Comparison of ENCODE assay signal across 21 cellular contexts in the genomic region with DNA sequence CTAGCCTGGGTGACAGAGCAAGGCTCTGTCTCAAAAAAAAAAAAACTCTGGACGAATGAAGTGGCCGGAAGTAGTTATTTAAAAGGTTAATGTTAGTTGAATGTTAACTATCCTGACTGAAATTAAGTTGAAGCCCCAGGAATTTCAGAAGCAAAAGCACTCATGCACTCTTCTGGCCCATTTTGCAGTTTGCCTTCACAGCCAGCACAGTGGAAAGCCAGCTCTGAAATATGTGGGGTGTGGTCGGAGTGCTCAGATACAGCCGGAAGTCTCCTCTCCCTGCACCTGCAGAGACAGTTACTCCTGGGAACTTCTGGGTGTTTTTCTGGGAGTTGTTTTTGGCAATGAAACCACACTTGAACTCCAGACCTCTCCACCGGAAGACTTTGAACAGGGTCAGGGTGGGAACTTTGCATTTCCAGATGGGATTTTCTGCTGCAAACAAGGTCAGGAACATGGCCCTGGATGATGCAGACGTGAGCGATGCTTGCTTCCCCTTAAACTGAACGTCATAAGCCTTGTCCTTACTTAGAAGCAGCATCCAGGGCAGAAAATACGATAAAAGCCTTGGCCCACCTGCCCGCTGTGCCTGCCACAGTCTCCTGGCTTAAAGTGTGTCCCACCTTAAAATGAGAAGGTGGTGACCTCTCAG. TPM values are rescaled to one million over a fixed set of nuclear protein-coding genes. Genes with fewer than 3 reads are reported as not detected.
A peak's percentile ranks its signal among the peaks of the same experiment; 100 is the strongest.
DNase-seq lines count a peak whose midpoint lies in the region; ATAC-seq and TF ChIP-seq lines count a peak whose summit lies in the region.
"Had no signal": no experiment of that assay in that cellular context is flagged by ENCODE, and none has a peak within 500 bp of the region (broad histone marks: within the 10 kb centered on the region; RNA-seq: fewer than 3 reads in every experiment).

No MANE protein-coding gene starts in this region.

- peak in 5 of 8 donors; percentile 5 to 60 (median 34) for ATAC-seq in heart right ventricle
- ATAC-seq: stimulated activated memory B cell treated with anti-CD40 and anti-IgM and Interleukin-4, amounts not matched to agents 10 μg/mL and 1 μg/mL and 100 μg/mL, for 72 hours had no signal

- H3K4me1 ChIP-seq in heart right ventricle (peaks cover 0 to 18% (median 13%) of the 10 kb centered on the region in 9 donors), muscle layer of duodenum (ENCODE audit: control insufficient read depth in 1 of 2, insufficient read depth in 2 of 2, low read length in 2 of 2) (no peaks in the 10 kb centered on the region)
- H3K4me1 ChIP-seq: ascending aorta, HAP-1 had no signal

- H3K4me3 ChIP-seq in heart right ventricle (no peak overlapping the region), muscle layer of duodenum (ENCODE audit: low read depth in 1 of 2, low read length in 2 of 2) (no peak overlapping the region), coronary artery (no peak overlapping the region)
- H3K4me3 ChIP-seq: ascending aorta, HAP-1, skin epidermis, upper lobe of left lung had no signal

- H3K36me3 ChIP-seq in heart right ventricle (no peaks in the 10 kb centered on the region), muscle layer of duodenum (ENCODE audit: control insufficient read depth in 1 of 2, insufficient read depth in 2 of 2, low read length in 2 of 2) (no peaks in the 10 kb centered on the region)
- H3K36me3 ChIP-seq: ascending aorta, HAP-1, upper lobe of left lung had no signal

- H3K9me3 ChIP-seq in heart right ventricle (no peaks in the 10 kb centered on the region), muscle layer of duodenum (ENCODE audit: control insufficient read depth in 1 of 2, low read length in 2 of 2) (no peaks in the 10 kb centered on the region)
- H3K9me3 ChIP-seq: ascending aorta, HAP-1, upper lobe of left lung had no signal

- TF ChIP-seq CTCF in heart right ventricle (IDR thresholded peaks at IDR 0.05): no peak
- TF ChIP-seq CTCF in coronary artery (IDR thresholded peaks at IDR 0.05): no peak

- WGBS in heart right ventricle, 2 donors: 50 to 56% methylated on average over 10 of the region's 10 CpGs

- DNase-seq in A172 (ENCODE audit: low spot score) (peak; percentile 69), LoVo (ENCODE audit: low spot score) (peak; percentile 62), heart right ventricle (no peak), 8988T (no peak), coronary artery (ENCODE audit: low spot score) (no peak), nucleus accumbens (lab: John Stamatoyannopoulos, UW) (no peak)
- no peak for DNase-seq in activated CD4-positive, alpha-beta T cell treated with anti-CD3 and anti-CD28 coated beads, Interleukin-2, amount 50 U/mL, for 1 hour
- DNase-seq: activated CD4-positive, alpha-beta T cell treated with anti-CD3 and anti-CD28 coated beads for 1 hour; activated CD8-positive, alpha-beta memory T cell treated with anti-CD3 and anti-CD28 coated beads, Interleukin-2, amount 50 U/mL, for 4 hours; activated gamma-delta T cell treated with Interleukin-2 at 50 U/mL for 16 hours; SIG-M5 had no signal

- intact Hi-C loops in heart right ventricle (cut with DNase I): no loop called here

- peak overlapping the region; percentile 29 to 72 (median 57) for H3K27ac ChIP-seq in heart right ventricle
- peak overlapping the region; percentile 16 for H3K27ac ChIP-seq in muscle layer of duodenum (ENCODE audit: low read length)
- H3K27ac ChIP-seq in coronary artery: no peak overlapping the region
- H3K27ac ChIP-seq: ascending aorta, skin epidermis had no signal

- H3K27me3 ChIP-seq in heart right ventricle (no peaks in the 10 kb centered on the region), muscle layer of duodenum (ENCODE audit: low read depth, low read length) (no peaks in the 10 kb centered on the region)
- H3K27me3 ChIP-seq: ascending aorta, upper lobe of left lung had no signal

RNA-seq across cellular contexts. Expression of gene CABP2, which starts 21.5 kb away (rescaled TPM):
- not detected in 2 replicates for total RNA-seq in A172 (2014; rRNA removed; shearing (Covaris generic))
- total RNA-seq in heart right ventricle: not detected
- not detected for polyA plus RNA-seq in heart right ventricle
- total RNA-seq: ascending aorta; dermis microvascular lymphatic vessel endothelial cell; fibroblast of lung; lung microvascular endothelial cell; T-helper 2 cell treated with Interferon-gamma antibody and Interleukin-4, amounts not matched to agents 100 ng/mL and 5 ng/mL, for 36 hours; upper lobe of left lung had no signal
- polyA plus RNA-seq: fibroblast of lung had no signal

RNA-seq across cellular contexts. Expression of gene CDK2AP2, which starts 36.8 kb away (rescaled TPM):
- total RNA-seq in A172 (2014; rRNA removed; shearing (Covaris generic)): 48.4 and 50.9 TPM in 2 replicates
- 10 to 100 TPM; 29.3 to 94.1 (median 53.4) TPM for total RNA-seq in heart right ventricle
- polyA plus RNA-seq in heart right ventricle: 100 to 1,000 TPM in 1 of 2 donors, 10 to 100 TPM in 1; 80.0 to 602 TPM

RNA-seq across cellular contexts. Expression of gene GSTP1, which starts 38.9 kb away (rescaled TPM):
- total RNA-seq in A172 (2014; rRNA removed; shearing (Covaris generic)): 639 and 900 TPM in 2 replicates
- total RNA-seq in heart right ventricle: 100 to 1,000 TPM; 249 to 430 (median 303) TPM
- polyA plus RNA-seq in heart right ventricle: 100 to 1,000 TPM; 462 to 642 TPM

RNA-seq across cellular contexts. Expression of gene PITPNM1, which starts 39.6 kb away (rescaled TPM):
- total RNA-seq in A172 (2014; rRNA removed; shearing (Covaris generic)): 27.0 and 29.9 TPM in 2 replicates
- total RNA-seq in heart right ventricle: 10 to 100 TPM; 21.3 to 68.9 (median 28.8) TPM
- 10 to 100 TPM; 24.9 to 40.1 TPM for polyA plus RNA-seq in heart right ventricle

Comparison
In these comparisons a context has a peak if more than half of its experiments do, and no peak if none do; other contexts are left out.
1. DNase-seq: peak in A172 (single experiment) and LoVo (single experiment); none in heart right ventricle (0 of 2), 8988T (single experiment), coronary artery (single experiment), activated CD4-positive, alpha-beta T cell treated with anti-CD3 and anti-CD28 coated beads, Interleukin-2, amount 50 U/mL, for 1 hour (single experiment) and nucleus accumbens (0 of 56).
2. H3K27ac ChIP-seq: peak in heart right ventricle (10 of 10) and muscle layer of duodenum (single experiment); none in coronary artery (0 of 2).